17 cellular contexts compared by ENCODE assay signal in the genomic region with DNA sequence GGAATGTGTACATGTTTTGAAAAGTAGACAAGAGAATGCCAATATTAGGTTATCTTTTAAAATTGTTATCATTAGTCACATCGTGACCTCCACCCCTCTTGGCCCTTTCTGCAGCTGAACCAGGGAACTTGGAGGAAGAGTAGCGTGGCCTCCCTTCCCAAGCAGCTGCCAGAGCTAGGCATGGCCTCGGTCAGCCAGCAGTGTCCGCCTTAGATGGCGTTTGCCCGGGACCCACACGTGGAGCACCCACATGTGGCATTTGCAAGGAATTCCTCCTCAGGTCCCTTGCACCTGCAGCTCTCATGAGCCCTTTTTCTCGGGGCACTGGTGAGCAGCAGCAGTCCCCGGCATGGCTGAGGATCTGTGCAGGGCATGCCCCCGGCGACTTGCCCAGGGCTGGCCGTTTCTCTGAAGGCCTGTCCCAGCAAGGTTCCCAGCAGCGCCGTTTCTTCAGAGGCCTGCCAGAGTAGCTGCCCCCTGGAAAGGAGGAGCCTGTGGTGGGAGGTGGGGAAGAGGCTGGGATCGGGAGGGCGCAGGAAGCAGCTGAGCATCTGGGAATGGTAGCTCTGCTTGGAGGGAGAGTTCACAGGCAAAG.
"Had no signal": no experiment of that assay in that cellular context is flagged by ENCODE, and none has a peak within 500 bp of the region (broad histone marks: within the 10 kb centered on the region; RNA-seq: fewer than 3 reads in every experiment).

No MANE protein-coding gene starts in this region.

- H3K27ac ChIP-seq: cardiac muscle cell, prostate gland, right lobe of liver, WERI-Rb-1 had no signal

- H3K4me3 Mint-ChIP-seq: activated CD8-positive, alpha-beta T cell treated with anti-CD3 and anti-CD28 coated beads for 36 hours had no signal

- H3K4me3 ChIP-seq: cardiac muscle cell, prostate gland, right lobe of liver, upper lobe of left lung had no signal

- H3K27me3 ChIP-seq: cardiac muscle cell, right lobe of liver, upper lobe of left lung had no signal

- H3K27me3 Mint-ChIP-seq: activated CD8-positive, alpha-beta T cell treated with anti-CD3 and anti-CD28 coated beads for 36 hours; naive B cell had no signal

- H3K9me3 Mint-ChIP-seq: activated CD8-positive, alpha-beta T cell treated with anti-CD3 and anti-CD28 coated beads for 36 hours; naive B cell had no signal

- H3K27ac Mint-ChIP-seq: activated CD8-positive, alpha-beta T cell treated with anti-CD3 and anti-CD28 coated beads for 36 hours had no signal

- ATAC-seq: activated CD8-positive, alpha-beta T cell treated with anti-CD3 and anti-CD28 coated beads for 36 hours; right lobe of liver had no signal

- DNase-seq: activated CD4-positive, alpha-beta T cell treated with anti-CD3 and anti-CD28 coated beads for 4 hours; activated CD8-positive, alpha-beta memory T cell treated with anti-CD3 and anti-CD28 coated beads, Interleukin-2, amount 50 U/mL, for 4 hours; activated CD8-positive, alpha-beta T cell treated with anti-CD3 and anti-CD28 coated beads for 36 hours; activated naive CD4-positive, alpha-beta T cell; effector CD4-positive, alpha-beta T cell; naive B cell; right lobe of liver; stimulated activated CD4-positive, alpha-beta T cell treated with anti-CD3 and anti-CD28 coated beads, Interleukin-2, amount 100 ng/mL, for 24 hours; stimulated activated naive CD4-positive, alpha-beta T cell treated with Interleukin-2 at 50 U/mL for 16 hours; SW 1271; WERI-Rb-1 had no signal

- H3K9me3 ChIP-seq: prostate gland, right lobe of liver, upper lobe of left lung had no signal

- H3K36me3 ChIP-seq: cardiac muscle cell, prostate gland, WERI-Rb-1 had no signal

- FAIRE-seq: colon, frontal cortex, kidney had no signal
